In genomic region chr22:23278883-23279675, GRCh38 we compare ENCODE assay signal across 9 cellular contexts.
DNase-seq lines count a peak whose midpoint lies in the region; ATAC-seq and TF ChIP-seq lines count a peak whose summit lies in the region.
"Had no signal": no experiment of that assay in that cellular context is flagged by ENCODE, and none has a peak within 500 bp of the region (broad histone marks: within the 10 kb centered on the region; RNA-seq: fewer than 3 reads in every experiment).

No MANE protein-coding gene starts in this region.

- H3K27me3 ChIP-seq in RWPE2 (ENCODE audit: insufficient read depth, poor library complexity, severe bottlenecking) (no peaks in the 10 kb centered on the region), rectal smooth muscle tissue (ENCODE audit: control insufficient read depth, insufficient read depth, low read length) (no peaks in the 10 kb centered on the region), adrenal gland (no peaks in the 10 kb centered on the region)

- 71 to 80% (median 74%) methylated on average over 8 to 11 of the region's 11 CpGs for WGBS in adrenal gland, 4 donors

- TF ChIP-seq CTCF in RWPE2 (IDR thresholded peaks at IDR 0.05; ENCODE audit: poor library complexity, severe bottlenecking) = no peak
- TF ChIP-seq CTCF in fibroblast of mammary gland (conservative IDR thresholded peaks at IDR 0.05; ENCODE audit: control insufficient read depth, insufficient read depth, low read depth, low read length) = no peak
- no peak for TF ChIP-seq CTCF in adrenal gland (IDR thresholded peaks at IDR 0.05)

- H3K27ac ChIP-seq in RWPE2 (ENCODE audit: poor library complexity, severe bottlenecking) = peak overlapping the region; percentile 77
- peak overlapping the region; percentile 68 for H3K27ac ChIP-seq in rectal smooth muscle tissue (ENCODE audit: low read depth, low read length)
- H3K27ac ChIP-seq in adrenal gland = peak overlapping the region in 1 of 5 donors; percentile 18

- H3K4me1 ChIP-seq in RWPE2 (ENCODE audit: insufficient read depth, poor library complexity, severe bottlenecking) (peaks cover 45% of the 10 kb centered on the region), rectal smooth muscle tissue (ENCODE audit: control insufficient read depth, insufficient read depth, low read length) (peaks cover 26% of the 10 kb centered on the region), adrenal gland (replicated peaks in 1 of 2) (peaks cover 0 to 11% of the 10 kb centered on the region in 2 donors)

- H3K9ac ChIP-seq in rectal smooth muscle tissue (ENCODE audit: low read length) = no peak overlapping the region

- H3K4me3 ChIP-seq in RWPE2 (ENCODE audit: severe bottlenecking) (no peak overlapping the region), fibroblast of mammary gland (ENCODE audit: control insufficient read depth, low read depth, low read length) (no peak overlapping the region), rectal smooth muscle tissue (ENCODE audit: low read length) (no peak overlapping the region), adrenal gland (no peak overlapping the region)

- ATAC-seq in RWPE2 (ENCODE audit: low read depth) (peak; percentile 69), GM19395 (IDR thresholded peaks at IDR 0.05; ENCODE audit: unreplicated experiment) (no peak)

- intact Hi-C loops in adrenal gland (cut with DNase I) = no loop called here

- H3K36me3 ChIP-seq in RWPE2 (ENCODE audit: low read depth) = peaks cover 68% of the 10 kb centered on the region
- H3K36me3 ChIP-seq in rectal smooth muscle tissue (ENCODE audit: control insufficient read depth, insufficient read depth, low read length) = peaks cover 11% of the 10 kb centered on the region
- H3K36me3 ChIP-seq in adrenal gland (replicated peaks in 1 of 2) = peaks cover 0 to 4% of the 10 kb centered on the region in 2 donors

- DNase-seq in HPDE6-E6E7 (ENCODE audit: extremely low spot score) = peak; percentile 92
- DNase-seq in RWPE2 (ENCODE audit: low spot score) = peak; percentile 87
- peak; percentile 17 for DNase-seq in fibroblast of mammary gland (ENCODE audit: low read depth)
- DNase-seq in NOMO-1 treated with DMSO at 0.1 percent for 48 hours (lab: John Stamatoyannopoulos, UW; ENCODE audit: unreplicated experiment) = no peak
- no peak for DNase-seq in adrenal gland
- DNase-seq in SHP77 treated with DMSO at 0.1 percent for 48 hours (lab: John Stamatoyannopoulos, UW) = no peak
- DNase-seq: NCI-H1436 had no signal

- no peak for TF ChIP-seq POLR2A in adrenal gland (IDR thresholded peaks at IDR 0.05)

- H3K9me3 ChIP-seq in RWPE2 (ENCODE audit: severe bottlenecking) (peaks cover 7% of the 10 kb centered on the region), adrenal gland (replicated peaks in 1 of 3) (no peaks in the 10 kb centered on the region)

Comparison
In these comparisons a context has a peak if more than half of its experiments do, and no peak if none do; other contexts are left out.
1. DNase-seq: peak in HPDE6-E6E7 (single experiment), RWPE2 (single experiment) and fibroblast of mammary gland (single experiment); none in NOMO-1 treated with DMSO at 0.1 percent for 48 hours (single experiment), adrenal gland (0 of 7) and SHP77 treated with DMSO at 0.1 percent for 48 hours (single experiment).